10 cellular contexts compared by ENCODE assay signal in the genomic region with DNA sequence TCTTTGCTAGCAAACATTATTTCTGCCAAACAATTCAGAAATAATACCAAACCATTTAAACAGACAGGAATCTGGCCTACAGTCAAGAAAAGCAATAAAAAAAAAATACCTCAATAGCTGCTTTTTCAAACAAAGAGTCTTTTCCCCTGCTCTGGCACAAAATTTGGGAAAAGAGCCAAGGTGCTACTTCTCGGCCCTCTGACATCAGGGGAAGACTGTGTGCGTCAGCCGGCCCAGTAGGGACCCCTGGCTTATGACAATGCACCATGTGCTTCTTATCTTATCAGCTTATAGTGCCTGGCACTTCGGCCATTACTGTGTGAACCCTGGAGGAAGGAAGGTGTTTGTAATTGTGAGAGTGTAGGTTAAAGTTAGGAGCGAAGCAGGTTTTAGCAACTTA.
DNase-seq lines count a peak whose midpoint lies in the region; ATAC-seq, FAIRE-seq and TF ChIP-seq lines count a peak whose summit lies in the region.
"Had no signal": no experiment of that assay in that cellular context is flagged by ENCODE, and none has a peak within 500 bp of the region (broad histone marks: within the 10 kb centered on the region; RNA-seq: fewer than 3 reads in every experiment).

No MANE protein-coding gene starts in this region.

- H3K4me1 Mint-ChIP-seq in nephron progenitor cell: peaks cover 4% of the 10 kb centered on the region

- no peak overlapping the region for H3K23ac ChIP-seq in H1 (ENCODE audit: insufficient read length)

- H2BK20ac ChIP-seq in H1 (ENCODE audit: low read length): no peak overlapping the region

- H3K14ac ChIP-seq in H1 (ENCODE audit: insufficient read length): no peak overlapping the region

- no peak overlapping the region for H3K4me3 Mint-ChIP-seq in nephron progenitor cell

- H3K4me1 ChIP-seq in H1 (replicated peaks in 1 of 4; ENCODE audit: control insufficient read depth in 3 of 4, insufficient read depth in 4 of 4, low read length in 3 of 4): no peaks in the 10 kb centered on the region; a peak in 1 of 7 replicates
- peaks cover 0 to 6% (median 0%) of the 10 kb centered on the region in 4 donors for H3K4me1 ChIP-seq in tibial nerve
- no peaks in the 10 kb centered on the region for H3K4me1 ChIP-seq in foreskin keratinocyte

- H3K4me3 ChIP-seq in H1 (ENCODE audit: extremely low read depth in 1 of 4, insufficient read depth in 2 of 4, low read depth in 3 of 4, low read length in 4 of 4) (no peak overlapping the region), tibial nerve (no peak overlapping the region)

- no peak overlapping the region for H4K5ac ChIP-seq in H1 (ENCODE audit: insufficient read length, low read depth, low read length)

- H3K18ac ChIP-seq in H1 (ENCODE audit: extremely low read depth, low read length): no peak overlapping the region

- H2BK12ac ChIP-seq in H1 (ENCODE audit: low read depth, low read length): no peak overlapping the region

- H2AFZ ChIP-seq in H1 (ENCODE audit: low read length): no peak overlapping the region

- POLR2A ChIA-PET in H1 (lab: Charles Lee; ENCODE audit: partially characterized antibody): interaction anchor here (0.8 kb wide), 1 partner anchor 88 kb away, joined by 3 read pairs; no protein-coding TSS in a partner anchor

- no peaks in the 10 kb centered on the region for H3K79me2 ChIP-seq in H1 (ENCODE audit: control insufficient read depth in 1 of 2, insufficient read depth in 2 of 2, low read length in 2 of 2)

- no peak overlapping the region for H2AK5ac ChIP-seq in H1 (ENCODE audit: low read depth, low read length)

- TF ChIP-seq POLR2A in H1 (IDR thresholded peaks at IDR 0.05; ENCODE audit: control extremely low read depth in 1 of 2, low read depth in 2 of 2, low read length in 2 of 2): no peak
- no peak for TF ChIP-seq POLR2A in tibial nerve (IDR thresholded peaks at IDR 0.05)

- H2BK5ac ChIP-seq in H1 (ENCODE audit: low read depth, low read length): no peak overlapping the region

- no peaks in the 10 kb centered on the region for H3K27me3 Mint-ChIP-seq in nephron progenitor cell (ENCODE audit: low read depth, poor library complexity)

- ATAC-seq in foreskin keratinocyte: no peak

- H4K91ac ChIP-seq in H1 (replicated peaks; ENCODE audit: insufficient read length, low read length): no peak overlapping the region

- TF ChIP-seq RAD21 in H1 (IDR thresholded peaks at IDR 0.05 in 1 of 2, conservative IDR thresholded peaks at IDR 0.05 in 1 of 2; ENCODE audit: low read depth in 2 of 2, low read length in 2 of 2): no peak

- DNase-seq in NCI-H2029 treated with DMSO at 0.1 percent for 48 hours (lab: John Stamatoyannopoulos, UW): peak; percentile 18
- no peak for DNase-seq in H1 (ENCODE audit: low read depth in 1 of 2, low spot score in 2 of 2)
- DNase-seq in lung microvascular endothelial cell (ENCODE audit: low read depth in 2 of 2): peak; percentile 66 to 96
- DNase-seq in tibial nerve (ENCODE audit: low spot score in 2 of 2): peak in 1 of 2 donors; percentile 22
- DNase-seq in nephron progenitor cell: no peak
- no peak for DNase-seq in GDM1 (lab: John Stamatoyannopoulos, UW)
- no peak for DNase-seq in OCI-M2 (lab: John Stamatoyannopoulos, UW; ENCODE audit: unreplicated experiment)
- no peak for DNase-seq in foreskin keratinocyte
- DNase-seq: cortex of kidney, Karpas-422 had no signal

- H3K9me3 Mint-ChIP-seq in nephron progenitor cell: no peaks in the 10 kb centered on the region

- H3K36me3 Mint-ChIP-seq in nephron progenitor cell (ENCODE audit: low read depth): peaks cover 11% of the 10 kb centered on the region

- no peak overlapping the region for H3K27ac Mint-ChIP-seq in nephron progenitor cell

- WGBS in H1 (ENCODE audit: extremely low coverage in 1 of 2, insufficient coverage in 1 of 2, insufficient read length in 1 of 2, insufficient replicate concordance in 2 of 2, low coverage in 1 of 2, low lambda C conversion rate in 2 of 2, missing lambda C conversion rate in 1 of 2), 2 experiments: 92% methylated on average over 5 of the region's 5 CpGs; no CpG with 5 or more reads in 1 of the 2 experiments
- 30 to 35% methylated on average over 5 of the region's 5 CpGs for WGBS in tibial nerve, 2 donors

- H3K27me3 ChIP-seq in H1 (replicated peaks in 1 of 4; ENCODE audit: control insufficient read depth in 3 of 4, extremely low read depth in 1 of 4, insufficient read depth in 3 of 4, low read length in 3 of 4) (no peaks in the 10 kb centered on the region), tibial nerve (no peaks in the 10 kb centered on the region), foreskin keratinocyte (no peaks in the 10 kb centered on the region)

- no peak overlapping the region for H3K4me2 ChIP-seq in H1 (ENCODE audit: insufficient read depth in 1 of 2, low read depth in 2 of 2, low read length in 2 of 2)

- H3K4ac ChIP-seq in H1 (replicated peaks; ENCODE audit: insufficient read length, low read depth, low read length): no peak overlapping the region

- H4K8ac ChIP-seq in H1 (ENCODE audit: extremely low read depth, insufficient read depth, low read length): no peak overlapping the region

- H3K9ac ChIP-seq in H1 (replicated peaks in 1 of 4; ENCODE audit: extremely low read depth in 1 of 4, low read depth in 3 of 4, low read length in 3 of 4): no peak overlapping the region

- H3K56ac ChIP-seq in H1 (replicated peaks; ENCODE audit: insufficient read length, low read depth, low read length): no peak overlapping the region

- no peaks in the 10 kb centered on the region for H3K79me1 ChIP-seq in H1 (ENCODE audit: low read depth, low read length)

- TF ChIP-seq CTCF in H1 (IDR thresholded peaks at IDR 0.05; ENCODE audit: control extremely low read depth in 1 of 3, insufficient read depth in 1 of 3, low read depth in 1 of 3, low read length in 3 of 3) (no peak), tibial nerve (IDR thresholded peaks at IDR 0.05) (no peak), nephron progenitor cell (IDR thresholded peaks at IDR 0.05) (no peak), foreskin keratinocyte (conservative IDR thresholded peaks at IDR 0.05) (no peak)

- H3K23me2 ChIP-seq in H1 (ENCODE audit: low read depth, low read length): no peaks in the 10 kb centered on the region; the same call in 1 of the 2 replicates

- H3K27ac ChIP-seq in H1 (ENCODE audit: low read depth, low read length) (no peak overlapping the region), tibial nerve (peak overlapping the region in 1 of 4 donors; percentile 38), foreskin keratinocyte (no peak overlapping the region)

- no peak for FAIRE-seq in H1 (lab: Jason Lieb, UNC)

- H3K36me3 ChIP-seq in H1 (ENCODE audit: control insufficient read depth in 2 of 4, insufficient read depth in 4 of 4, low read length in 3 of 4) (no peaks in the 10 kb centered on the region), tibial nerve (no peaks in the 10 kb centered on the region)

- H2BK120ac ChIP-seq in H1 (replicated peaks; ENCODE audit: low read depth, low read length): no peak overlapping the region

- H4K20me1 ChIP-seq in H1 (replicated peaks in 1 of 2; ENCODE audit: control insufficient read depth in 1 of 2, insufficient read depth in 2 of 2, low read length in 2 of 2): no peaks in the 10 kb centered on the region

- H2BK15ac ChIP-seq in H1 (ENCODE audit: low read length): no peak overlapping the region

- CTCF ChIA-PET in H1 (lab: Charles Lee; ENCODE audit: partially characterized antibody): interaction anchor here (1.2 to 1.4 kb wide), 2 partner anchors 31 to 80 kb away, joined by 3 to 4 read pairs; no protein-coding TSS in a partner anchor

- TF ChIP-seq EP300 in H1 (IDR thresholded peaks at IDR 0.05; ENCODE audit: borderline replicate concordance in 1 of 2, low read depth in 2 of 2, low read length in 2 of 2) (no peak), tibial nerve (IDR thresholded peaks at IDR 0.05) (peak; percentile 32 to 53)

- H3K9me3 ChIP-seq in H1 (ENCODE audit: insufficient read depth in 2 of 2, low read depth in 1 of 2, low read length in 1 of 2) (no peaks in the 10 kb centered on the region; a peak in 1 of 4 replicates), tibial nerve (no peaks in the 10 kb centered on the region)

TF ChIP-seq in H1, 55 proteins besides CTCF, POLR2A, EP300 and RAD21:
- no peak for TF ChIP-seq KDM4A (IDR thresholded peaks at IDR 0.05; ENCODE audit: low read depth, low read length, severe bottlenecking)
- TF ChIP-seq GTF2F1 (IDR thresholded peaks at IDR 0.05; ENCODE audit: borderline replicate concordance, low read depth, low read length): no peak
- TF ChIP-seq SP1 (IDR thresholded peaks at IDR 0.05; ENCODE audit: low read depth, low read length): no peak
- no peak for TF ChIP-seq SP4 (IDR thresholded peaks at IDR 0.05; ENCODE audit: low read length)
- TF ChIP-seq, protein P1, sequence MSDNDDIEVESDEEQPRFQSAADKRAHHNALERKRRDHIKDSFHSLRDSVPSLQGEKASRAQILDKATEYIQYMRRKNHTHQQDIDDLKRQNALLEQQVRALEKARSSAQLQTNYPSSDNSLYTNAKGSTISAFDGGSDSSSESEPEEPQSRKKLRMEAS (IDR thresholded peaks at IDR 0.05): 0 out of 2 replicates have a peak, but pooled peaks have one; percentile 10
- no peak for TF ChIP-seq SUZ12 (IDR thresholded peaks at IDR 0.05; ENCODE audit: low read length)
- TF ChIP-seq SIN3A (conservative IDR thresholded peaks at IDR 0.05 in 1 of 2, IDR thresholded peaks at IDR 0.05 in 1 of 2; ENCODE audit: low read depth in 1 of 2, low read length in 2 of 2): no peak

Comparison
In these comparisons a context has a peak if more than half of its experiments do, and no peak if none do; other contexts are left out.
1. DNase-seq: peak in NCI-H2029 treated with DMSO at 0.1 percent for 48 hours (single experiment) and lung microvascular endothelial cell (2 of 2); none in H1 (0 of 2), nephron progenitor cell (single experiment), GDM1 (single experiment), OCI-M2 (single experiment) and foreskin keratinocyte (0 of 2).